In genomic region chr13:102354011-102354410, GRCh38 we compare ENCODE assay signal across 8 cellular contexts. TPM values are rescaled to one million over a fixed set of nuclear protein-coding genes. Genes with fewer than 3 reads are reported as not detected.
"Had no signal": no experiment of that assay in that cellular context is flagged by ENCODE, and none has a peak within 500 bp of the region (broad histone marks: within the 10 kb centered on the region; RNA-seq: fewer than 3 reads in every experiment).

No MANE protein-coding gene starts in this region.

- H3K4me3 ChIP-seq: K562 had no signal

- H3K4me3 Mint-ChIP-seq: IgD-negative memory B cell had no signal

- FAIRE-seq: HepG2, K562 had no signal

- H3K4me1 Mint-ChIP-seq: IgD-negative memory B cell had no signal

- H3K36me3 Mint-ChIP-seq: IgD-negative memory B cell had no signal

- H3K27ac ChIP-seq: HL-60 had no signal

- DNase-seq: IMR-90, KBM-7 had no signal

- H3K27ac Mint-ChIP-seq: IgD-negative memory B cell had no signal

- H3K27me3 Mint-ChIP-seq: IgD-negative memory B cell had no signal

- H3K9me3 Mint-ChIP-seq: IgD-negative memory B cell had no signal

RNA-seq across cellular contexts. Expression of gene FGF14, which starts 47.8 kb away (rescaled TPM):
- total RNA-seq: HepG2, HT-29, HT1080, K562 had no signal
- polyA plus RNA-seq: HepG2, IgD-negative memory B cell, IMR-90, K562 had no signal
